ENCODE assay signal across 12 cellular contexts in genomic region chr12:40970320-40970907, GRCh38.
DNase-seq lines count a peak whose midpoint lies in the region; ATAC-seq and TF ChIP-seq lines count a peak whose summit lies in the region.
"Had no signal": no experiment of that assay in that cellular context is flagged by ENCODE, and none has a peak within 500 bp of the region (broad histone marks: within the 10 kb centered on the region; RNA-seq: fewer than 3 reads in every experiment).

No MANE protein-coding gene starts in this region.

- H3K4me1 Mint-ChIP-seq in glutamatergic neuron (ENCODE audit: low read depth, unreplicated experiment): no peaks in the 10 kb centered on the region
- no peaks in the 10 kb centered on the region for H3K4me1 Mint-ChIP-seq in activated CD4-positive, alpha-beta T cell treated with anti-CD3 and anti-CD28 coated beads for 36 hours
- H3K4me1 Mint-ChIP-seq: activated naive CD8-positive, alpha-beta T cell treated with anti-CD3 and anti-CD28 coated beads, Interleukin-2, amount 50 U/mL, for 24 hours; T-cell had no signal

- no peaks in the 10 kb centered on the region for H3K27me3 Mint-ChIP-seq in glutamatergic neuron (ENCODE audit: unreplicated experiment)
- H3K27me3 Mint-ChIP-seq in activated CD4-positive, alpha-beta T cell treated with anti-CD3 and anti-CD28 coated beads for 36 hours: no peaks in the 10 kb centered on the region
- H3K27me3 Mint-ChIP-seq: activated naive CD8-positive, alpha-beta T cell treated with anti-CD3 and anti-CD28 coated beads, Interleukin-2, amount 50 U/mL, for 24 hours; T-cell had no signal

- peak; percentile 42 for DNase-seq in ACHN
- peak; percentile 6 for DNase-seq in H4 (ENCODE audit: low spot score)
- DNase-seq in glutamatergic neuron: no peak
- no peak for DNase-seq in coronary artery (ENCODE audit: low spot score)
- DNase-seq in activated CD4-positive, alpha-beta T cell treated with anti-CD3 and anti-CD28 coated beads for 36 hours: no peak
- no peak for DNase-seq in body of pancreas
- DNase-seq: activated naive CD8-positive, alpha-beta T cell treated with anti-CD3 and anti-CD28 coated beads, Interleukin-2, amount 50 U/mL, for 24 hours; CD4-positive, alpha-beta T cell; T-cell had no signal

- no peak overlapping the region for H3K4me3 Mint-ChIP-seq in glutamatergic neuron (ENCODE audit: unreplicated experiment)
- H3K4me3 Mint-ChIP-seq in activated CD4-positive, alpha-beta T cell treated with anti-CD3 and anti-CD28 coated beads for 36 hours: no peak overlapping the region
- H3K4me3 Mint-ChIP-seq: activated naive CD8-positive, alpha-beta T cell treated with anti-CD3 and anti-CD28 coated beads, Interleukin-2, amount 50 U/mL, for 24 hours; CD4-positive, alpha-beta T cell; T-cell had no signal

- 61 to 69% methylated on average over 5 of the region's 5 CpGs for WGBS in body of pancreas, 2 donors

- no peak for ATAC-seq in activated CD4-positive, alpha-beta T cell treated with anti-CD3 and anti-CD28 coated beads for 36 hours
- ATAC-seq in GM18858 (IDR thresholded peaks at IDR 0.05; ENCODE audit: unreplicated experiment) (no peak), body of pancreas (no peak)
- ATAC-seq: activated naive CD8-positive, alpha-beta T cell treated with anti-CD3 and anti-CD28 coated beads, Interleukin-2, amount 50 U/mL, for 24 hours; T-cell had no signal

- H3K36me3 Mint-ChIP-seq in glutamatergic neuron (ENCODE audit: unreplicated experiment): no peaks in the 10 kb centered on the region
- H3K36me3 Mint-ChIP-seq in activated CD4-positive, alpha-beta T cell treated with anti-CD3 and anti-CD28 coated beads for 36 hours (ENCODE audit: low read depth): no peaks in the 10 kb centered on the region
- H3K36me3 Mint-ChIP-seq: T-cell had no signal

- no peak for TF ChIP-seq POLR2A in body of pancreas (IDR thresholded peaks at IDR 0.05)

- H3K4me1 ChIP-seq in OCI-LY1 (ENCODE audit: insufficient read depth, low read length, severe bottlenecking): no peaks in the 10 kb centered on the region
- no peaks in the 10 kb centered on the region for H3K4me1 ChIP-seq in body of pancreas
- H3K4me1 ChIP-seq: right atrium auricular region had no signal

- in situ Hi-C loops in ACHN (cut with HindIII; ENCODE audit: low pct_ligation_motif_present, low pct_unique_long_range_greater_than_20kb, low sequenced_read_pairs): no loop called here

- H3K9me2 ChIP-seq in OCI-LY1 (ENCODE audit: low read depth, low read length): no peaks in the 10 kb centered on the region

- CTCF ChIA-PET in activated CD4-positive, alpha-beta T cell treated with anti-CD3 and anti-CD28 coated beads for 36 hours (lab: Charles Lee): no interaction called here

- no peaks in the 10 kb centered on the region for H4K20me1 ChIP-seq in OCI-LY1 (ENCODE audit: insufficient read depth, low read length)

- no peak overlapping the region for H3K9ac ChIP-seq in OCI-LY1 (ENCODE audit: low read length)

- no peaks in the 10 kb centered on the region for H3K9me3 Mint-ChIP-seq in glutamatergic neuron (ENCODE audit: unreplicated experiment)
- H3K9me3 Mint-ChIP-seq in activated CD4-positive, alpha-beta T cell treated with anti-CD3 and anti-CD28 coated beads for 36 hours (ENCODE audit: low read depth): no peaks in the 10 kb centered on the region
- H3K9me3 Mint-ChIP-seq: activated naive CD8-positive, alpha-beta T cell treated with anti-CD3 and anti-CD28 coated beads, Interleukin-2, amount 50 U/mL, for 24 hours; CD4-positive, alpha-beta T cell; T-cell had no signal

- POLR2A ChIA-PET in activated CD4-positive, alpha-beta T cell treated with anti-CD3 and anti-CD28 coated beads for 36 hours (lab: Charles Lee): no interaction called here

- H3K27ac ChIP-seq in OCI-LY1 (ENCODE audit: low read depth, low read length, poor library complexity, severe bottlenecking): no peak overlapping the region
- H3K27ac ChIP-seq in coronary artery: no peak overlapping the region
- no peak overlapping the region for H3K27ac ChIP-seq in body of pancreas
- H3K27ac ChIP-seq: right atrium auricular region had no signal

- no peaks in the 10 kb centered on the region for H3K79me2 ChIP-seq in OCI-LY1 (ENCODE audit: insufficient read depth, low read length)

- H3K27me3 ChIP-seq in OCI-LY1 (ENCODE audit: insufficient read depth, low read length): no peaks in the 10 kb centered on the region
- peaks cover 0 to 2% of the 10 kb centered on the region in 2 donors for H3K27me3 ChIP-seq in body of pancreas
- H3K27me3 ChIP-seq: right atrium auricular region had no signal

- H3K4me3 ChIP-seq in OCI-LY1 (ENCODE audit: low read depth, low read length, poor library complexity, severe bottlenecking) (no peak overlapping the region), coronary artery (no peak overlapping the region), body of pancreas (no peak overlapping the region)
- H3K4me3 ChIP-seq: right atrium auricular region had no signal

- H3K36me3 ChIP-seq in OCI-LY1 (ENCODE audit: insufficient read depth, low read length) (no peaks in the 10 kb centered on the region), body of pancreas (replicated peaks in 1 of 2; ENCODE audit: insufficient read depth in 1 of 2, low read depth in 2 of 2) (no peaks in the 10 kb centered on the region)
- H3K36me3 ChIP-seq: right atrium auricular region had no signal

- intact Hi-C loops in activated CD4-positive, alpha-beta T cell treated with anti-CD3 and anti-CD28 coated beads for 36 hours (cut with DNase I, micrococcal nuclease): no loop called here
- intact Hi-C loops in body of pancreas (cut with DNase I): no loop called here

- H3F3A ChIP-seq in OCI-LY1 (ENCODE audit: insufficient read depth, low read length): no peaks in the 10 kb centered on the region

- no peak overlapping the region for H3K4me2 ChIP-seq in OCI-LY1 (ENCODE audit: low read length)

- TF ChIP-seq CTCF in OCI-LY1 (IDR thresholded peaks at IDR 0.05; ENCODE audit: low read length) (peak; percentile 35; the same call in 1 of the 2 replicates), glutamatergic neuron (IDR thresholded peaks at IDR 0.05; ENCODE audit: partially characterized antibody, unreplicated experiment) (peak; percentile 54), coronary artery (IDR thresholded peaks at IDR 0.05) (no peak), body of pancreas (IDR thresholded peaks at IDR 0.05) (no peak)

- no peak overlapping the region for H3K27ac Mint-ChIP-seq in glutamatergic neuron (ENCODE audit: unreplicated experiment)
- no peak overlapping the region for H3K27ac Mint-ChIP-seq in activated CD4-positive, alpha-beta T cell treated with anti-CD3 and anti-CD28 coated beads for 36 hours
- H3K27ac Mint-ChIP-seq: activated naive CD8-positive, alpha-beta T cell treated with anti-CD3 and anti-CD28 coated beads, Interleukin-2, amount 50 U/mL, for 24 hours; CD4-positive, alpha-beta T cell; T-cell had no signal

- H3K9me3 ChIP-seq in OCI-LY1 (ENCODE audit: low read length) (no peaks in the 10 kb centered on the region), body of pancreas (no peaks in the 10 kb centered on the region)
- H3K9me3 ChIP-seq: right atrium auricular region had no signal

- no peak overlapping the region for H2AFZ ChIP-seq in OCI-LY1 (ENCODE audit: low read length)

Comparison
In these comparisons a context has a peak if more than half of its experiments do, and no peak if none do; other contexts are left out.
1. DNase-seq: peak in ACHN (single experiment) and H4 (single experiment); none in glutamatergic neuron (single experiment), coronary artery (single experiment), activated CD4-positive, alpha-beta T cell treated with anti-CD3 and anti-CD28 coated beads for 36 hours (single experiment) and body of pancreas (0 of 4).
2. CTCF ChIP-seq: peak in OCI-LY1 (single experiment) and glutamatergic neuron (single experiment); none in coronary artery (single experiment) and body of pancreas (0 of 7).